ENCODE assay signal across 17 cellular contexts in genomic region chr12:46461459-46461858, GRCh38.
DNase-seq lines count a peak whose midpoint lies in the region; ATAC-seq, FAIRE-seq and TF ChIP-seq lines count a peak whose summit lies in the region.
"Had no signal": no experiment of that assay in that cellular context is flagged by ENCODE, and none has a peak within 500 bp of the region (broad histone marks: within the 10 kb centered on the region; RNA-seq: fewer than 3 reads in every experiment).

No MANE protein-coding gene starts in this region.

- no peak for TF ChIP-seq RAD21 in IMR-90 (IDR thresholded peaks at IDR 0.05; ENCODE audit: low read length)

- H3K9ac ChIP-seq in IMR-90 (ENCODE audit: low read depth, low read length), result no peak overlapping the region
- H3K9ac ChIP-seq in Karpas-422 (ENCODE audit: low read length), result no peak overlapping the region

- no peak overlapping the region for H4K8ac ChIP-seq in IMR-90 (ENCODE audit: low read depth in 2 of 2, low read length in 2 of 2)

- in situ Hi-C loops in IMR-90 (cut with MboI; ENCODE audit: low sequenced_read_pairs), result no loop called here

- CTCF ChIA-PET in IMR-90 (lab: Yijun Ruan, JAX), result no interaction called here

- POLR2A ChIA-PET in IMR-90 (lab: Charles Lee; ENCODE audit: unreplicated experiment), result no interaction called here

- H3K27me3 ChIP-seq in IMR-90 (ENCODE audit: control insufficient read depth, insufficient read depth, low read length) (no peaks in the 10 kb centered on the region), right lobe of liver (no peaks in the 10 kb centered on the region), small intestine (ENCODE audit: control insufficient read depth in 2 of 2, insufficient read depth in 2 of 2, low read length in 2 of 2) (no peaks in the 10 kb centered on the region), Karpas-422 (ENCODE audit: low read length) (no peaks in the 10 kb centered on the region)
- H3K27me3 ChIP-seq: brain microvascular endothelial cell, pancreas, suprapubic skin had no signal

- intact Hi-C loops in IMR-90 (cut with micrococcal nuclease) (no loop called here), right lobe of liver (cut with DNase I) (no loop called here)

- H3K4me1 ChIP-seq in IMR-90 (ENCODE audit: control insufficient read depth, insufficient read depth, low read length) (peaks cover 8% of the 10 kb centered on the region), right lobe of liver (peaks cover 0 to 10% (median 2%) of the 10 kb centered on the region in 4 donors), small intestine (ENCODE audit: control insufficient read depth in 2 of 2, insufficient read depth in 1 of 2, low read depth in 1 of 2, low read length in 1 of 2) (peaks cover 3 to 4% of the 10 kb centered on the region in 2 donors), Karpas-422 (ENCODE audit: low read length) (no peaks in the 10 kb centered on the region)

- H4K20me1 ChIP-seq in IMR-90 (ENCODE audit: insufficient read depth, low read length) (no peaks in the 10 kb centered on the region), Karpas-422 (ENCODE audit: insufficient read depth, low read depth, low read length) (no peaks in the 10 kb centered on the region)

- H3K9me3 ChIP-seq in IMR-90 (ENCODE audit: control insufficient read depth, insufficient read depth, low read length) (no peaks in the 10 kb centered on the region), right lobe of liver (no peaks in the 10 kb centered on the region), small intestine (ENCODE audit: control insufficient read depth, low read depth) (no peaks in the 10 kb centered on the region), Karpas-422 (ENCODE audit: low read length) (no peaks in the 10 kb centered on the region)
- H3K9me3 ChIP-seq: pancreas, suprapubic skin had no signal

- peak overlapping the region; percentile 94; the same call in 1 of the 3 replicates for H2BK15ac ChIP-seq in IMR-90 (ENCODE audit: low read depth, low read length)

- no peak for FAIRE-seq in small intestine (lab: Jason Lieb, UNC)
- FAIRE-seq: pancreas had no signal

- H3K36me3 ChIP-seq in IMR-90 (ENCODE audit: control insufficient read depth, insufficient read depth, low read length) (no peaks in the 10 kb centered on the region), right lobe of liver (no peaks in the 10 kb centered on the region), small intestine (ENCODE audit: control insufficient read depth in 2 of 2, insufficient read depth in 2 of 2, low read length in 2 of 2) (no peaks in the 10 kb centered on the region), Karpas-422 (ENCODE audit: insufficient read depth, low read length) (no peaks in the 10 kb centered on the region)
- H3K36me3 ChIP-seq: brain microvascular endothelial cell, pancreas, suprapubic skin had no signal

- no peaks in the 10 kb centered on the region for H3K27me3 Mint-ChIP-seq in chondrocyte (ENCODE audit: low read depth)

- ATAC-seq in IMR-90 (ENCODE audit: low read depth) (no peak), right lobe of liver (peak; percentile 39 to 82 (median 66)), GM18498 (IDR thresholded peaks at IDR 0.05; ENCODE audit: unreplicated experiment) (no peak)
- ATAC-seq: pancreas, PC-3 had no signal

- H3K27ac Mint-ChIP-seq in chondrocyte (ENCODE audit: unreplicated experiment), result peak overlapping the region; percentile 74

- peak overlapping the region; percentile 44; the same call in 1 of the 2 replicates for H2BK120ac ChIP-seq in IMR-90 (ENCODE audit: low read depth, low read length)

- H3K79me1 ChIP-seq in IMR-90 (ENCODE audit: low read depth in 1 of 2, low read length in 2 of 2), result peaks cover 0 to 12% of the 10 kb centered on the region in 2 experiments; a peak in 3 of 4 replicates

- H4K91ac ChIP-seq in IMR-90 (ENCODE audit: insufficient read depth, low read depth, low read length), result no peak overlapping the region

- peak overlapping the region; percentile 51; the same call in 1 of the 2 replicates for H2AK5ac ChIP-seq in IMR-90 (ENCODE audit: low read depth, low read length)

- TF ChIP-seq POLR2A in IMR-90 (IDR thresholded peaks at IDR 0.05; ENCODE audit: low read depth, low read length), result no peak
- TF ChIP-seq POLR2A in right lobe of liver (IDR thresholded peaks at IDR 0.05), result no peak

- DNase-seq in IMR-90 (no peak), chondrocyte (ENCODE audit: low spot score) (no peak), right lobe of liver (peak in 1 of 3 donors; percentile 38), small intestine (peak; percentile 42), NCI-H510A (lab: John Stamatoyannopoulos, UW) (no peak), Karpas-422 (no peak), 8988T (no peak)
- DNase-seq: activated naive CD4-positive, alpha-beta T cell; brain microvascular endothelial cell; GF-D8; mesendoderm; NCI-H1694; pancreas; PC-3; SW 1271 had no signal

- peaks cover 2% of the 10 kb centered on the region for H3K36me3 Mint-ChIP-seq in chondrocyte (ENCODE audit: low read depth)

- H3K4me3 ChIP-seq in IMR-90 (ENCODE audit: insufficient read depth, low read depth, low read length) (no peak overlapping the region), right lobe of liver (no peak overlapping the region), small intestine (ENCODE audit: low read depth in 1 of 2, low read length in 2 of 2) (no peak overlapping the region), Karpas-422 (ENCODE audit: low read length) (no peak overlapping the region)
- H3K4me3 ChIP-seq: pancreas, suprapubic skin had no signal

- H3K4me3 Mint-ChIP-seq in chondrocyte (ENCODE audit: unreplicated experiment), result no peak overlapping the region

- TF ChIP-seq CTCF in IMR-90 (conservative IDR thresholded peaks at IDR 0.05; ENCODE audit: low read depth, low read length), result no peak
- no peak for TF ChIP-seq CTCF in chondrocyte (IDR thresholded peaks at IDR 0.05)
- no peak for TF ChIP-seq CTCF in right lobe of liver (IDR thresholded peaks at IDR 0.05)

- peaks cover 53% of the 10 kb centered on the region for H3K4me1 Mint-ChIP-seq in chondrocyte (ENCODE audit: low read depth)

- H3K14ac ChIP-seq in IMR-90 (replicated peaks; ENCODE audit: low read depth, low read length), result no peak overlapping the region

- H2AK9ac ChIP-seq in IMR-90 (replicated peaks; ENCODE audit: low read depth, low read length, poor library complexity), result no peak overlapping the region

- no peak overlapping the region for H3K4ac ChIP-seq in IMR-90 (ENCODE audit: low read depth, low read length)

- no TSS peak for BruUV-seq in IMR-90 (replicated peaks; lab: Mats Ljungman, UMichigan)

- no peaks in the 10 kb centered on the region for H3K79me2 ChIP-seq in Karpas-422 (ENCODE audit: low read length)

- H3K23ac ChIP-seq in IMR-90 (ENCODE audit: low read depth, low read length), result no peak overlapping the region

- dilution Hi-C loops in IMR-90 (cut with HindIII; ENCODE audit: low sequenced_read_pairs, unreplicated experiment), result no loop called here

- no peaks in the 10 kb centered on the region for H3K9me3 Mint-ChIP-seq in chondrocyte (ENCODE audit: low read depth)

- H2AFZ ChIP-seq in IMR-90 (replicated peaks; ENCODE audit: low read length, poor library complexity), result no peak overlapping the region
- no peak overlapping the region for H2AFZ ChIP-seq in Karpas-422 (ENCODE audit: low read length)

- H3K9me2 ChIP-seq in Karpas-422 (replicated peaks; ENCODE audit: insufficient read depth, low read length), result no peaks in the 10 kb centered on the region

- H3K18ac ChIP-seq in IMR-90 (ENCODE audit: low read depth, low read length), result no peak overlapping the region; the same call in 1 of the 2 replicates

- H2BK20ac ChIP-seq in IMR-90 (ENCODE audit: low read depth, low read length), result peak overlapping the region; percentile 4; the same call in 1 of the 2 replicates

- H3K4me2 ChIP-seq in IMR-90 (ENCODE audit: low read depth, low read length), result no peak overlapping the region
- H3K4me2 ChIP-seq in Karpas-422 (ENCODE audit: low read depth, low read length, poor library complexity, severe bottlenecking), result no peak overlapping the region

- no peak overlapping the region for H3K27ac ChIP-seq in IMR-90 (ENCODE audit: insufficient read depth, low read length)
- H3K27ac ChIP-seq in right lobe of liver, result peak overlapping the region in 1 of 3 donors; percentile 35
- H3K27ac ChIP-seq in small intestine (ENCODE audit: low read depth in 1 of 2, low read length in 1 of 2), result peak overlapping the region in 1 of 2 donors; percentile 47
- H3K27ac ChIP-seq in Karpas-422 (ENCODE audit: low read length), result no peak overlapping the region
- H3K27ac ChIP-seq: brain microvascular endothelial cell, pancreas, suprapubic skin had no signal

- H3K56ac ChIP-seq in IMR-90 (ENCODE audit: extremely low read depth, insufficient read depth, low read length), result no peak overlapping the region

- H3K9me1 ChIP-seq in IMR-90 (ENCODE audit: insufficient read depth, low read length), result peaks cover 9% of the 10 kb centered on the region

- H2BK5ac ChIP-seq in IMR-90 (ENCODE audit: low read depth, low read length, poor library complexity, severe bottlenecking), result no peak overlapping the region

- WGBS in IMR-90 (ENCODE audit: extremely low coverage in 2 of 2, insufficient read length in 1 of 2), 2 experiments, result no CpG with 5 or more reads among the region's 5 CpGs
- 52% methylated on average over 5 of the region's 5 CpGs for WGBS in right lobe of liver (ENCODE audit: insufficient coverage, low coverage, low lambda C conversion rate, missing lambda C conversion rate)
- 68 to 78% (median 76%) methylated on average over 5 of the region's 5 CpGs for WGBS in small intestine, 3 donors

- H4K5ac ChIP-seq in IMR-90 (ENCODE audit: low read depth, low read length), result no peak overlapping the region

TF ChIP-seq in IMR-90, 13 proteins besides CTCF, POLR2A, EP300 and RAD21 (continues in another document):
- TF ChIP-seq MXI1 (IDR thresholded peaks at IDR 0.05; ENCODE audit: borderline replicate concordance, low read depth, low read length) (no peak), BHLHE40 (IDR thresholded peaks at IDR 0.05; ENCODE audit: low read depth, low read length) (no peak), MAZ (IDR thresholded peaks at IDR 0.05; ENCODE audit: borderline replicate concordance, low read depth, low read length) (no peak), RFX5 (IDR thresholded peaks at IDR 0.05; ENCODE audit: low read depth, low read length) (no peak), SMC3 (IDR thresholded peaks at IDR 0.05; ENCODE audit: low read depth, low read length) (no peak), ELK1 (IDR thresholded peaks at IDR 0.05; ENCODE audit: borderline replicate concordance, low read depth, low read length) (no peak), NFE2L2 (IDR thresholded peaks at IDR 0.05; ENCODE audit: low read depth, low read length) (no peak), FOS (IDR thresholded peaks at IDR 0.05; ENCODE audit: low read depth, low read length) (no peak), MAFK (IDR thresholded peaks at IDR 0.05; ENCODE audit: low read depth, low read length) (no peak)

Comparison
In these comparisons a context has a peak if more than half of its experiments do, and no peak if none do; other contexts are left out.
1. ATAC-seq: peak in right lobe of liver (4 of 4); none in IMR-90 (single experiment) and GM18498 (single experiment).